In the genomic region with DNA sequence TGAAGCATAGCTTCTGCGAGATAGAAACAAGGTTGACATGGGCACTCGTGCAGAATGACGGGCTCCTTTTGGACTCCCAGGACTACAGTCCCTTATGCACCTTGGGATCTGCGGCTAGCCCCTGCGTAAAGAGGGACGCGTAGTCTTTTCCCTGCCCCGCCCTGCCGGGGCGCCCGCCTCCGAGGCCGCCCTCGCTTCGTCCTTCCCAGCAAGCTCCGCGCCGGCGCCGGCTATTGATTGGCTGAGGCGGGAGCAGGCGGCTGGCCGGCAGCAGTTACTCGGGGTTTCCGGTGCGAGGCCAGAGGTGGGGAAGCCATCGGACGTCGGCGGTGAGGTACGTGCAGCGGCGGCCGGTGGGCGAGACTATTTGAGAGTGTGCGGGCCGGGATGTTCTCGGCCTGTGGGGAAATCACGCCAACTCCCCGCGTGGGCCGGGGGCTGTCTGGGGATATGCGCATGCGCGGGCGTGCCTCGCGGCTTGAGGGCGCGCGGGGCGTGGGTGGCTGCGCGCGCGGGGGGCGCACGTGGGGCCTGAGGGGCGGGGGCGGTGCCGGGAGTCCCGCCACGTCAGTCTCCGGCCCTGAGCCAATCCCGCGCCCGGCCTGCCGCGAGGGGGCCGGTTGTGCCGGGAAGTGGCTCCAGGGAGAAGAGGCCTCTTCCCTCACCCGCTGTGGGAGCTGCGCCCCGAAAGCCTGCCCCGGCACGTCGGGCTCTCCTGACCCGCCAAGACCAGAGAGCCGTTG, we compare ENCODE assay signal across 1 cellular context.
TF ChIP-seq lines count a peak whose summit lies in the region.

TXLNA (plus strand) TSS at position 233 of the 743 bp plus-strand sequence. CDS start 671 bp downstream, outside the sequence.

TF ChIP-seq in liver, 16 proteins besides CTCF, POLR2A, EP300 and RAD21 (continued from another document):
- TF ChIP-seq ZBTB33 (IDR thresholded peaks at IDR 0.05) = peak; percentile 51
TF ChIP-seq in liver: peak in this region for 11.
